ENCODE assay signal across 8 cellular contexts in genomic region chr4:1246901-1247810, GRCh38. TPM values are rescaled to one million over a fixed set of nuclear protein-coding genes. Genes with fewer than 3 reads are reported as not detected.
DNase-seq lines count a peak whose midpoint lies in the region; ATAC-seq and TF ChIP-seq lines count a peak whose summit lies in the region.

No MANE protein-coding gene starts in this region.

- no peaks in the 10 kb centered on the region for H3K27me3 ChIP-seq in lung (ENCODE audit: control insufficient read depth, insufficient read depth)
- no peaks in the 10 kb centered on the region for H3K27me3 ChIP-seq in upper lobe of left lung

- ATAC-seq in lung (ENCODE audit: insufficient read depth, low FRiP score) (no peak), upper lobe of left lung (ENCODE audit: low FRiP score in 2 of 2) (no peak)

- H3K27me3 Mint-ChIP-seq in dendritic cell treated with granulocyte-macrophage colony-stimulating factor and Interleukin-4, amounts not matched to agents 40 ng/mL and 50 ng/mL, for 4 days = no peaks in the 10 kb centered on the region

- H3K9me3 Mint-ChIP-seq in dendritic cell treated with granulocyte-macrophage colony-stimulating factor and Interleukin-4, amounts not matched to agents 40 ng/mL and 50 ng/mL, for 4 days = peaks cover 18% of the 10 kb centered on the region

- peak; percentile 69 for DNase-seq in activated CD8-positive, alpha-beta memory T cell treated with anti-CD3 and anti-CD28 coated beads for 24 hours
- DNase-seq in activated CD8-positive, alpha-beta memory T cell treated with anti-CD3 and anti-CD28 coated beads, Interleukin-2, amount 50 U/mL, for 4 hours = no peak
- DNase-seq in RKO (ENCODE audit: low spot score) (peak; percentile 18), lung (ENCODE audit: low spot score) (no peak), upper lobe of left lung (peak; percentile 24 to 72), HPDE6-E6E7 (ENCODE audit: extremely low spot score) (no peak), NCI-H226 (no peak)

- TF ChIP-seq POLR2A in upper lobe of left lung (IDR thresholded peaks at IDR 0.05) = no peak

- peak overlapping the region; percentile 94 for H3K27ac Mint-ChIP-seq in dendritic cell treated with granulocyte-macrophage colony-stimulating factor and Interleukin-4, amounts not matched to agents 40 ng/mL and 50 ng/mL, for 4 days

- peaks cover 66% of the 10 kb centered on the region for H3K4me1 Mint-ChIP-seq in dendritic cell treated with granulocyte-macrophage colony-stimulating factor and Interleukin-4, amounts not matched to agents 40 ng/mL and 50 ng/mL, for 4 days (ENCODE audit: low read depth)

- H3K4me1 ChIP-seq in lung (ENCODE audit: control insufficient read depth in 2 of 2, insufficient read depth in 2 of 2, low read length in 2 of 2) (peaks cover 15 to 53% of the 10 kb centered on the region in 2 donors), upper lobe of left lung (peaks cover 66 to 72% (median 68%) of the 10 kb centered on the region in 4 donors)

- H3K27ac ChIP-seq in lung (ENCODE audit: low read depth in 1 of 2, low read length in 1 of 2) (peak overlapping the region; percentile 94 to 95), upper lobe of left lung (peak overlapping the region; percentile 92 to 99 (median 96))

- TF ChIP-seq EP300 in upper lobe of left lung (IDR thresholded peaks at IDR 0.05) = no peak

- H3K36me3 Mint-ChIP-seq in dendritic cell treated with granulocyte-macrophage colony-stimulating factor and Interleukin-4, amounts not matched to agents 40 ng/mL and 50 ng/mL, for 4 days (ENCODE audit: low read depth) = peaks cover 78% of the 10 kb centered on the region

- H3K36me3 ChIP-seq in lung (ENCODE audit: control insufficient read depth in 2 of 2, insufficient read depth in 2 of 2, low read length in 2 of 2) = peaks cover 0 to 6% of the 10 kb centered on the region in 2 donors
- H3K36me3 ChIP-seq in upper lobe of left lung = peaks cover 0 to 4% (median 0%) of the 10 kb centered on the region in 4 donors

- intact Hi-C loops in dendritic cell treated with granulocyte-macrophage colony-stimulating factor and Interleukin-4, amounts not matched to agents 40 ng/mL and 50 ng/mL, for 4 days (cut with micrococcal nuclease) = loop anchor here (5.0 to 10.0 kb wide), 2 partner anchors 80 to 232 kb away; partner anchors contain the start of gene FGFRL1

- H3K4me3 ChIP-seq in lung (peak overlapping the region; percentile 72), upper lobe of left lung (peak overlapping the region; percentile 63 to 95 (median 70))

- peak overlapping the region; percentile 96 for H3K4me3 Mint-ChIP-seq in dendritic cell treated with granulocyte-macrophage colony-stimulating factor and Interleukin-4, amounts not matched to agents 40 ng/mL and 50 ng/mL, for 4 days

- no peaks in the 10 kb centered on the region for H3K9me3 ChIP-seq in lung (ENCODE audit: control insufficient read depth in 2 of 2, insufficient read depth in 1 of 2, low read length in 1 of 2)
- H3K9me3 ChIP-seq in upper lobe of left lung = no peaks in the 10 kb centered on the region

- TF ChIP-seq CTCF in lung (IDR thresholded peaks at IDR 0.05; ENCODE audit: control extremely low read depth, extremely low read depth) (no peak), upper lobe of left lung (IDR thresholded peaks at IDR 0.05) (no peak)

- WGBS in lung, 2 donors = 7 to 10% methylated on average over 34 to 46 of the region's 46 CpGs
- 9 to 12% methylated on average over 5 to 35 of the region's 46 CpGs for WGBS in upper lobe of left lung, 2 donors

RNA-seq across cellular contexts. Expression of gene CTBP1, which starts 1.8 kb away (rescaled TPM):
- total RNA-seq in lung = 100 to 1,000 TPM; 121 to 204 TPM
- polyA plus RNA-seq in lung = 100 to 1,000 TPM; 126 to 150 TPM
- 100 to 1,000 TPM; 142 to 483 (median 213) TPM for total RNA-seq in upper lobe of left lung

RNA-seq across cellular contexts. Expression of gene MAEA, which starts 42.5 kb away (rescaled TPM):
- 10 to 100 TPM; 54.5 to 67.4 TPM for total RNA-seq in lung
- polyA plus RNA-seq in lung = 10 to 100 TPM; 39.7 to 67.1 TPM
- total RNA-seq in upper lobe of left lung = 100 to 1,000 TPM in 1 of 6 donors, 10 to 100 TPM in 5; 58.5 to 289 (median 73.0) TPM

Comparison
In these comparisons a context has a peak if more than half of its experiments do, and no peak if none do; other contexts are left out.
1. DNase-seq: peak in activated CD8-positive, alpha-beta memory T cell treated with anti-CD3 and anti-CD28 coated beads for 24 hours (single experiment), RKO (single experiment) and upper lobe of left lung (2 of 2); none in activated CD8-positive, alpha-beta memory T cell treated with anti-CD3 and anti-CD28 coated beads, Interleukin-2, amount 50 U/mL, for 4 hours (single experiment), lung (single experiment), HPDE6-E6E7 (single experiment) and NCI-H226 (single experiment).